ENCODE assay signal across 8 cellular contexts in genomic region chr6:90295854-90296345, GRCh38. TPM values are rescaled to one million over a fixed set of nuclear protein-coding genes. Genes with fewer than 3 reads are reported as not detected.
DNase-seq lines count a peak whose midpoint lies in the region; ATAC-seq and TF ChIP-seq lines count a peak whose summit lies in the region.

No MANE protein-coding gene starts in this region.

- TF ChIP-seq CTCF in lower leg skin (IDR thresholded peaks at IDR 0.05) = no peak

- peaks cover 46% of the 10 kb centered on the region for H3K27me3 Mint-ChIP-seq in activated CD4-positive, alpha-beta memory T cell treated with anti-CD3 and anti-CD28 coated beads, Interleukin-2, amount 10 ng/mL, durations not matched to agents 7 days and 5 days

- H3K36me3 Mint-ChIP-seq in activated CD4-positive, alpha-beta memory T cell treated with anti-CD3 and anti-CD28 coated beads, Interleukin-2, amount 10 ng/mL, durations not matched to agents 7 days and 5 days (ENCODE audit: low read depth) = peaks cover 18% of the 10 kb centered on the region

- WGBS in lower leg skin, 2 donors = 0% methylated on average over 42 to 57 of the region's 59 CpGs

- H3K4me3 ChIP-seq in lower leg skin (ENCODE audit: low read depth, poor library complexity, severe bottlenecking) = peak overlapping the region; percentile 82

- H3K9me3 Mint-ChIP-seq in activated CD4-positive, alpha-beta memory T cell treated with anti-CD3 and anti-CD28 coated beads, Interleukin-2, amount 10 ng/mL, durations not matched to agents 7 days and 5 days = no peaks in the 10 kb centered on the region

- peak overlapping the region; percentile 82 for H3K27ac Mint-ChIP-seq in activated CD4-positive, alpha-beta memory T cell treated with anti-CD3 and anti-CD28 coated beads, Interleukin-2, amount 10 ng/mL, durations not matched to agents 7 days and 5 days

- CTCF ChIA-PET in activated CD4-positive, alpha-beta memory T cell treated with anti-CD3 and anti-CD28 coated beads, Interleukin-2, amount 10 ng/mL, durations not matched to agents 7 days and 5 days (lab: Charles Lee) = interaction anchor here (0.8 to 14.1 kb wide), 12 partner anchors 11 to 1215 kb away, joined by 3 to 281 read pairs (median 6); partner anchors contain the start of gene PNRC1

- peak overlapping the region; percentile 87 for H3K4me3 Mint-ChIP-seq in activated CD4-positive, alpha-beta memory T cell treated with anti-CD3 and anti-CD28 coated beads, Interleukin-2, amount 10 ng/mL, durations not matched to agents 7 days and 5 days

- peaks cover 30% of the 10 kb centered on the region for H3K4me1 Mint-ChIP-seq in activated CD4-positive, alpha-beta memory T cell treated with anti-CD3 and anti-CD28 coated beads, Interleukin-2, amount 10 ng/mL, durations not matched to agents 7 days and 5 days

- TF ChIP-seq POLR2A in lower leg skin (IDR thresholded peaks at IDR 0.05) = no peak

- DNase-seq in Daoy (ENCODE audit: low read depth) (peak; percentile 65), NCI-H446 (lab: John Stamatoyannopoulos, UW) (peak; percentile 15 to 63), lower leg skin (ENCODE audit: low spot score in 2 of 2) (peak; percentile 66 to 93), dedifferentiated amniotic fluid mesenchymal stem cell (ENCODE audit: extremely low spot score) (no peak)
- DNase-seq in activated CD4-positive, alpha-beta memory T cell treated with anti-CD3 and anti-CD28 coated beads, Interleukin-2, amount 10 ng/mL, durations not matched to agents 7 days and 5 days = peak; percentile 76
- DNase-seq in effector CD4-positive, alpha-beta T cell = peak; percentile 52
- peak; percentile 24 to 57 for DNase-seq in stimulated activated CD4-positive, alpha-beta T cell treated with anti-CD3 and anti-CD28 coated beads, Interleukin-4, amount 100 ng/mL, for 48 hours (ENCODE audit: low read depth in 2 of 2)

- POLR2A ChIA-PET in activated CD4-positive, alpha-beta memory T cell treated with anti-CD3 and anti-CD28 coated beads, Interleukin-2, amount 10 ng/mL, durations not matched to agents 7 days and 5 days (lab: Charles Lee) = interaction anchor here (0.6 to 6.2 kb wide), 26 partner anchors 9 to 1214 kb away, joined by 3 to 101 read pairs (median 4); no protein-coding TSS in a partner anchor

- ATAC-seq in HG02759 (IDR thresholded peaks at IDR 0.05; ENCODE audit: unreplicated experiment) = peak; percentile 43

- intact Hi-C loops in lower leg skin (cut with DNase I; ENCODE audit: low total_unique reads) = no loop called here

RNA-seq across cellular contexts. Expression of gene BACH2, which starts 0.7 kb away (rescaled TPM):
- 0.46 and 0.60 TPM in 2 replicates for total RNA-seq in Daoy (2014; rRNA removed; shearing (Covaris generic))
- total RNA-seq in activated CD4-positive, alpha-beta memory T cell treated with anti-CD3 and anti-CD28 coated beads, Interleukin-2, amount 10 ng/mL, durations not matched to agents 7 days and 5 days = 10 to 100 TPM; 30.3 to 31.1 TPM
- total RNA-seq in lower leg skin = 10 to 100 TPM in 2 of 4 donors, 1 to 10 TPM in 2; 9.3 to 34.5 (median 11.1) TPM
